In genomic region chr17:40070895-40071719, GRCh38 we compare ENCODE assay signal across 10 cellular contexts. TPM values are rescaled to one million over a fixed set of nuclear protein-coding genes. Genes with fewer than 3 reads are reported as not detected.
DNase-seq lines count a peak whose midpoint lies in the region; ATAC-seq and TF ChIP-seq lines count a peak whose summit lies in the region.
"Had no signal": no experiment of that assay in that cellular context is flagged by ENCODE, and none has a peak within 500 bp of the region (broad histone marks: within the 10 kb centered on the region; RNA-seq: fewer than 3 reads in every experiment).

No MANE protein-coding gene starts in this region.

- H3K36me3 ChIP-seq in duodenal mucosa (ENCODE audit: control insufficient read depth in 1 of 2, insufficient read depth in 2 of 2, low read length in 2 of 2) = peaks cover 0 to 7% of the 10 kb centered on the region in 2 donors
- peaks cover 0 to 9% of the 10 kb centered on the region in 2 donors for H3K36me3 ChIP-seq in vagina
- H3K36me3 ChIP-seq in brain microvascular endothelial cell (replicated peaks) = peaks cover 4% of the 10 kb centered on the region

- intact Hi-C loops in natural killer cell (cut with micrococcal nuclease) (loop anchor here (2.0 kb wide), 1 partner anchor 42 kb away; no protein-coding TSS in a partner anchor), vagina (cut with DNase I) (no loop called here)

- H3K27me3 Mint-ChIP-seq in natural killer cell (ENCODE audit: low read depth in 2 of 2) = no peaks in the 10 kb centered on the region
- H3K27me3 Mint-ChIP-seq in natural killer cell treated with Interleukin-12 subunit alpha and Interleukin-12 subunit beta and Interleukin-15 and Interleukin-18, amount 100 ng/mL, for 72 hours = no peaks in the 10 kb centered on the region
- H3K27me3 Mint-ChIP-seq in naive thymus-derived CD8-positive, alpha-beta T cell = no peaks in the 10 kb centered on the region

- DNase-seq in natural killer cell = no peak
- DNase-seq in natural killer cell treated with Interleukin-12 subunit alpha and Interleukin-12 subunit beta and Interleukin-15 and Interleukin-18, amount 100 ng/mL, for 72 hours (ENCODE audit: low spot score) = no peak
- DNase-seq in naive thymus-derived CD8-positive, alpha-beta T cell = no peak
- no peak for DNase-seq in vagina (ENCODE audit: extremely low spot score in 2 of 2)
- no peak for DNase-seq in brain microvascular endothelial cell
- no peak for DNase-seq in CD1c-positive myeloid dendritic cell (ENCODE audit: extremely low spot score)
- DNase-seq: activated CD8-positive, alpha-beta memory T cell treated with anti-CD3 and anti-CD28 coated beads, Interleukin-2, amount 50 U/mL, for 4 hours; kidney glomerular epithelial cell had no signal

- peak overlapping the region; percentile 87 for H3K4me3 Mint-ChIP-seq in natural killer cell
- H3K4me3 Mint-ChIP-seq in natural killer cell treated with Interleukin-12 subunit alpha and Interleukin-12 subunit beta and Interleukin-15 and Interleukin-18, amount 100 ng/mL, for 72 hours = no peak overlapping the region
- peak overlapping the region in 9 of 10 donors; percentile 12 to 94 (median 43) for H3K4me3 Mint-ChIP-seq in naive thymus-derived CD8-positive, alpha-beta T cell

- no peaks in the 10 kb centered on the region for H3K9me3 Mint-ChIP-seq in natural killer cell
- no peaks in the 10 kb centered on the region for H3K9me3 Mint-ChIP-seq in natural killer cell treated with Interleukin-12 subunit alpha and Interleukin-12 subunit beta and Interleukin-15 and Interleukin-18, amount 100 ng/mL, for 72 hours
- H3K9me3 Mint-ChIP-seq in naive thymus-derived CD8-positive, alpha-beta T cell = no peaks in the 10 kb centered on the region

- H3K4me3 ChIP-seq in duodenal mucosa (ENCODE audit: low read depth in 1 of 2, low read length in 2 of 2) = peak overlapping the region; percentile 51 to 63
- H3K4me3 ChIP-seq in vagina = peak overlapping the region; percentile 39 to 51
- H3K4me3 ChIP-seq in brain microvascular endothelial cell (ENCODE audit: low read depth, low read length) = no peak overlapping the region

- H3K4me1 Mint-ChIP-seq in natural killer cell = peaks cover 54 to 87% of the 10 kb centered on the region in 2 donors
- H3K4me1 Mint-ChIP-seq in natural killer cell treated with Interleukin-12 subunit alpha and Interleukin-12 subunit beta and Interleukin-15 and Interleukin-18, amount 100 ng/mL, for 72 hours (ENCODE audit: low read depth in 2 of 2) = peaks cover 44 to 54% of the 10 kb centered on the region in 2 donors
- peaks cover 57 to 98% (median 94%) of the 10 kb centered on the region in 4 donors for H3K4me1 Mint-ChIP-seq in naive thymus-derived CD8-positive, alpha-beta T cell

- in situ Hi-C loops in brain microvascular endothelial cell (cut with HindIII; ENCODE audit: low pct_ligation_motif_present, low sequenced_read_pairs) = no loop called here

- peak overlapping the region; percentile 84 to 95 for H3K27ac Mint-ChIP-seq in natural killer cell
- peak overlapping the region in 1 of 2 donors; percentile 90 for H3K27ac Mint-ChIP-seq in natural killer cell treated with Interleukin-12 subunit alpha and Interleukin-12 subunit beta and Interleukin-15 and Interleukin-18, amount 100 ng/mL, for 72 hours
- peak overlapping the region; percentile 74 to 97 (median 94) for H3K27ac Mint-ChIP-seq in naive thymus-derived CD8-positive, alpha-beta T cell

- H3K27ac ChIP-seq in duodenal mucosa (ENCODE audit: low read depth, low read length) = peak overlapping the region; percentile 96
- peak overlapping the region; percentile 99 for H3K27ac ChIP-seq in vagina
- H3K27ac ChIP-seq in brain microvascular endothelial cell = no peak overlapping the region

- ATAC-seq in natural killer cell (no peak), GM21737 (IDR thresholded peaks at IDR 0.05; ENCODE audit: unreplicated experiment) (no peak)
- no peak for ATAC-seq in natural killer cell treated with Interleukin-12 subunit alpha and Interleukin-12 subunit beta and Interleukin-15 and Interleukin-18, amount 100 ng/mL, for 72 hours
- ATAC-seq in naive thymus-derived CD8-positive, alpha-beta T cell = no peak

- no peaks in the 10 kb centered on the region for H3K27me3 ChIP-seq in duodenal mucosa (ENCODE audit: control insufficient read depth in 1 of 2, insufficient read depth in 2 of 2, low read length in 2 of 2)
- H3K27me3 ChIP-seq in vagina = no peaks in the 10 kb centered on the region
- no peaks in the 10 kb centered on the region for H3K27me3 ChIP-seq in brain microvascular endothelial cell (replicated peaks)

- no peaks in the 10 kb centered on the region for H3K36me3 Mint-ChIP-seq in natural killer cell
- H3K36me3 Mint-ChIP-seq in natural killer cell treated with Interleukin-12 subunit alpha and Interleukin-12 subunit beta and Interleukin-15 and Interleukin-18, amount 100 ng/mL, for 72 hours = no peaks in the 10 kb centered on the region
- peaks cover 0 to 5% (median 0%) of the 10 kb centered on the region in 3 donors for H3K36me3 Mint-ChIP-seq in naive thymus-derived CD8-positive, alpha-beta T cell

- TF ChIP-seq POLR2A in vagina (IDR thresholded peaks at IDR 0.05) = peak in 1 of 2 donors; percentile 7

- H3K4me1 ChIP-seq in duodenal mucosa (ENCODE audit: control insufficient read depth in 1 of 2, insufficient read depth in 2 of 2, low read length in 2 of 2) (peaks cover 93 to 97% of the 10 kb centered on the region in 2 donors), vagina (peaks cover 94% of the 10 kb centered on the region)

- no peaks in the 10 kb centered on the region for H3K9me3 ChIP-seq in duodenal mucosa (ENCODE audit: control insufficient read depth in 1 of 2, low read length in 2 of 2)
- H3K9me3 ChIP-seq in vagina = no peaks in the 10 kb centered on the region

- TF ChIP-seq CTCF in natural killer cell (IDR thresholded peaks at IDR 0.05) (no peak), vagina (IDR thresholded peaks at IDR 0.05) (no peak), brain microvascular endothelial cell (IDR thresholded peaks at IDR 0.05; ENCODE audit: low read depth, low read length, missing control alignments) (no peak)

- POLR2A ChIA-PET in naive thymus-derived CD8-positive, alpha-beta T cell (lab: Charles Lee) = interaction anchor here (0.8 to 17.1 kb wide), 7 partner anchors 11 to 98 kb away, joined by 3 to 260 read pairs (median 3); partner anchors contain the start of gene NR1D1

- H3K9ac ChIP-seq in duodenal mucosa (ENCODE audit: low read depth in 1 of 2, low read length in 2 of 2) = peak overlapping the region; percentile 79 to 86

RNA-seq across cellular contexts. Expression of gene THRA, which starts 8.3 kb away (rescaled TPM):
- total RNA-seq in natural killer cell = 10 to 100 TPM; 40.8 to 55.7 (median 42.3) TPM
- 10 to 100 TPM in 1 of 2 donors, 1 to 10 TPM in 1; 4.9 to 10.9 TPM for total RNA-seq in natural killer cell treated with Interleukin-12 subunit alpha and Interleukin-12 subunit beta and Interleukin-15 and Interleukin-18, amount 100 ng/mL, for 72 hours
- 10 to 100 TPM; 53.6 to 54.2 TPM for total RNA-seq in naive thymus-derived CD8-positive, alpha-beta T cell
- 10 to 100 TPM; 11.3 to 23.3 (median 22.2) TPM for polyA plus RNA-seq in naive thymus-derived CD8-positive, alpha-beta T cell
- total RNA-seq in vagina = 40.3 TPM

RNA-seq across cellular contexts. Expression of gene MED24, which starts 16.9 kb away (rescaled TPM):
- total RNA-seq in natural killer cell = 100 to 1,000 TPM; 115 to 141 (median 126) TPM
- total RNA-seq in natural killer cell treated with Interleukin-12 subunit alpha and Interleukin-12 subunit beta and Interleukin-15 and Interleukin-18, amount 100 ng/mL, for 72 hours = 100 to 1,000 TPM in 1 of 2 donors, 10 to 100 TPM in 1; 91.5 to 147 TPM
- total RNA-seq in naive thymus-derived CD8-positive, alpha-beta T cell = 100 to 1,000 TPM; 104 TPM
- 10 to 100 TPM; 37.3 to 67.7 (median 42.1) TPM for polyA plus RNA-seq in naive thymus-derived CD8-positive, alpha-beta T cell
- 106 TPM for total RNA-seq in vagina

RNA-seq across cellular contexts. Expression of gene NR1D1, which starts 29.3 kb away (rescaled TPM):
- total RNA-seq in natural killer cell (10 to 100 TPM in 1 of 3 donors, 1 to 10 TPM in 2; 8.8 to 10.1 (median 9.9) TPM), vagina (15.0 TPM)
- total RNA-seq in natural killer cell treated with Interleukin-12 subunit alpha and Interleukin-12 subunit beta and Interleukin-15 and Interleukin-18, amount 100 ng/mL, for 72 hours = 1 to 10 TPM; 1.4 to 5.4 TPM
- total RNA-seq in naive thymus-derived CD8-positive, alpha-beta T cell = 10 to 100 TPM; 18.2 to 19.2 TPM
- 1 to 10 TPM; 3.9 to 9.9 (median 6.4) TPM for polyA plus RNA-seq in naive thymus-derived CD8-positive, alpha-beta T cell

RNA-seq across cellular contexts. Expression of gene MSL1, which starts 50.7 kb away (rescaled TPM):
- total RNA-seq in natural killer cell = 100 to 1,000 TPM in 2 of 3 donors, 10 to 100 TPM in 1; 99.0 to 124 (median 110) TPM
- total RNA-seq in natural killer cell treated with Interleukin-12 subunit alpha and Interleukin-12 subunit beta and Interleukin-15 and Interleukin-18, amount 100 ng/mL, for 72 hours = 100 to 1,000 TPM in 1 of 2 donors, 10 to 100 TPM in 1; 79.8 to 102 TPM
- 100 to 1,000 TPM; 132 to 135 TPM for total RNA-seq in naive thymus-derived CD8-positive, alpha-beta T cell
- 10 to 100 TPM in 1 of 3 donors, 1 to 10 TPM in 2; 6.8 to 12.8 (median 9.2) TPM for polyA plus RNA-seq in naive thymus-derived CD8-positive, alpha-beta T cell
- 62.4 TPM for total RNA-seq in vagina

RNA-seq across cellular contexts. Expression of gene CSF3, which starts 55.9 kb away (rescaled TPM):
- total RNA-seq in natural killer cell (not detected), vagina (25.3 TPM)
- under 1 TPM in 1 of 2 donors, not detected in 1; 0.78 TPM for total RNA-seq in natural killer cell treated with Interleukin-12 subunit alpha and Interleukin-12 subunit beta and Interleukin-15 and Interleukin-18, amount 100 ng/mL, for 72 hours
- total RNA-seq in naive thymus-derived CD8-positive, alpha-beta T cell = not detected
- polyA plus RNA-seq in naive thymus-derived CD8-positive, alpha-beta T cell = not detected
